9 cellular contexts compared by ENCODE assay signal in the genomic region with DNA sequence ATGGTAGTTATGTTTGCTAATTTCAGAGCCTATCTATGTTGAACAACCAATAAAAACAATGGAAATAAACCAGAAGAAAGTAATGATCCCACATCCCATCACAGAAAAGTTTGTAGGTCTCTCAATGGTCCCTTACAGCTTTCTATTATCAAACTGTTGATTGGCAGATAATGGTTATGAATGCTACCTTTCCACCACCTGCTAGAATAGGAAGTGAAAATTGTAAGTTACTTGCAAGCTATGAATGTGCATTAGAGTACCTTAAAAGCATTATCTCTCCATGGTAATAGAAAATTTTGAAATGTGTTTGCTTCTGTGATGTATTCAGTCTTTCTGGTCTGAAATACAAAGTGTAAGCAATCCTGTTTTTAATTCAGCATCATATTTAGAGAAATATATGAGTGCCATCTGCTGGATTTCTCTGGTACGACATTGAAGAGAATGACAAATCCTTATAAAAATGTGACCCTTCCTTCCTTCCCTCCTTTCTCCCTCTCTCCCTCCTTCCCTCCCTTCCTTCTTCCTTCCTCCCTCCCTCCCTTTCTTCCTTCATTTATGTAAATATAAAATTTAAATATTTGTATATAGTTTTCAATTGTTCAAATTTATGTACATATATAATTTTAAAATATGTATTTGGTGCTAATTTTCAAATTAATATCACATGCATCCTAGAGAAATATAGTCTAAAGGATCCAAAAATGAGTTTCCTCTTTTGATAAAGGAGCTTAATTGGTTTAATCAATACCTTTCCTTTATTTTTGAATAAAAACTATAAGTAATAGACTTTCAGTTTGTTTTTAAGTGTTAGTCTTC. TPM values are rescaled to one million over a fixed set of nuclear protein-coding genes. Genes with fewer than 3 reads are reported as not detected.
DNase-seq lines count a peak whose midpoint lies in the region; ATAC-seq, FAIRE-seq and TF ChIP-seq lines count a peak whose summit lies in the region.
"Had no signal": no experiment of that assay in that cellular context is flagged by ENCODE, and none has a peak within 500 bp of the region (broad histone marks: within the 10 kb centered on the region; RNA-seq: fewer than 3 reads in every experiment).

No MANE protein-coding gene starts in this region.

- H3K36me3 ChIP-seq in suprapubic skin = no peaks in the 10 kb centered on the region

- POLR2A ChIA-PET in activated CD4-positive, alpha-beta memory T cell treated with anti-CD3 and anti-CD28 coated beads for 36 hours (lab: Charles Lee) = no interaction called here

- H3K4me1 Mint-ChIP-seq in activated CD4-positive, alpha-beta memory T cell treated with anti-CD3 and anti-CD28 coated beads for 36 hours (ENCODE audit: low read depth) = no peaks in the 10 kb centered on the region
- H3K4me1 Mint-ChIP-seq: activated B cell treated with CpG ODN at 0.5 μM for 24 hours had no signal

- TF ChIP-seq EP300 in suprapubic skin (IDR thresholded peaks at IDR 0.05) = no peak

- ATAC-seq in HG02885 (IDR thresholded peaks at IDR 0.05; ENCODE audit: poor library complexity, unreplicated experiment) = peak; percentile 60
- no peak for ATAC-seq in GM21423 (IDR thresholded peaks at IDR 0.05; ENCODE audit: unreplicated experiment)

- H3K9me3 Mint-ChIP-seq in activated CD4-positive, alpha-beta memory T cell treated with anti-CD3 and anti-CD28 coated beads for 36 hours = no peaks in the 10 kb centered on the region
- H3K9me3 Mint-ChIP-seq: activated B cell treated with CpG ODN at 0.5 μM for 24 hours had no signal

- CTCF ChIA-PET in activated CD4-positive, alpha-beta memory T cell treated with anti-CD3 and anti-CD28 coated beads for 36 hours (lab: Charles Lee) = interaction anchor here (0.6 to 2.7 kb wide), 6 partner anchors 9 to 1215 kb away, joined by 3 to 10 read pairs (median 4); no protein-coding TSS in a partner anchor

- H3K4me1 ChIP-seq in suprapubic skin = no peaks in the 10 kb centered on the region

- DNase-seq in GM03348 (ENCODE audit: low spot score) (peak; percentile 25), RCC 7860 (ENCODE audit: low spot score) (peak; percentile 44), foreskin fibroblast (peak in 1 of 2 donors; percentile 54), suprapubic skin (ENCODE audit: low spot score in 2 of 2) (no peak), iPS-NIHi11 (ENCODE audit: low spot score) (no peak)
- no peak for DNase-seq in activated CD4-positive, alpha-beta memory T cell treated with anti-CD3 and anti-CD28 coated beads for 36 hours
- DNase-seq: activated B cell treated with CpG ODN at 0.5 μM for 24 hours had no signal

- WGBS in suprapubic skin = 0% methylated on average over 1 of the region's 1 CpG

- no peak for TF ChIP-seq POLR2A in suprapubic skin (IDR thresholded peaks at IDR 0.05)

- no peaks in the 10 kb centered on the region for H3K36me3 Mint-ChIP-seq in activated CD4-positive, alpha-beta memory T cell treated with anti-CD3 and anti-CD28 coated beads for 36 hours

- FAIRE-seq in RCC 7860 (lab: Jason Lieb, UNC) = peak; percentile 77

- no peaks in the 10 kb centered on the region for H3K27me3 Mint-ChIP-seq in activated CD4-positive, alpha-beta memory T cell treated with anti-CD3 and anti-CD28 coated beads for 36 hours
- H3K27me3 Mint-ChIP-seq: activated B cell treated with CpG ODN at 0.5 μM for 24 hours had no signal

- no peak overlapping the region for H3K4me3 ChIP-seq in foreskin fibroblast (ENCODE audit: low read depth in 1 of 2, low read length in 2 of 2)
- H3K4me3 ChIP-seq in suprapubic skin = no peak overlapping the region

- H3K27ac ChIP-seq in suprapubic skin = no peak overlapping the region

- TF ChIP-seq CTCF in foreskin fibroblast (IDR thresholded peaks at IDR 0.05; ENCODE audit: low read depth, low read length) (peak; percentile 47), suprapubic skin (IDR thresholded peaks at IDR 0.05) (peak; percentile 39 to 46)

- intact Hi-C loops in activated CD4-positive, alpha-beta memory T cell treated with anti-CD3 and anti-CD28 coated beads for 36 hours (cut with micrococcal nuclease) = loop anchor here (1.0 to 5.0 kb wide), 4 partner anchors 589 to 1215 kb away; no protein-coding TSS in a partner anchor

- H3K4me3 Mint-ChIP-seq in activated CD4-positive, alpha-beta memory T cell treated with anti-CD3 and anti-CD28 coated beads for 36 hours = no peak overlapping the region
- H3K4me3 Mint-ChIP-seq: activated B cell treated with CpG ODN at 0.5 μM for 24 hours had no signal

- H3K27me3 ChIP-seq in suprapubic skin = no peaks in the 10 kb centered on the region

- no peak overlapping the region for H3K27ac Mint-ChIP-seq in activated CD4-positive, alpha-beta memory T cell treated with anti-CD3 and anti-CD28 coated beads for 36 hours
- H3K27ac Mint-ChIP-seq: activated B cell treated with CpG ODN at 0.5 μM for 24 hours had no signal

- no peaks in the 10 kb centered on the region for H3K9me3 ChIP-seq in suprapubic skin

RNA-seq across cellular contexts. Expression of a gene that starts 41.4 kb away (rescaled TPM):
- 10 to 100 TPM; 27.4 to 53.9 (median 48.8) TPM for total RNA-seq in suprapubic skin
- total RNA-seq in activated CD4-positive, alpha-beta memory T cell treated with anti-CD3 and anti-CD28 coated beads for 36 hours = not detected
- total RNA-seq: activated B cell treated with CpG ODN at 0.5 μM for 24 hours had no signal

Comparison
In these comparisons a context has a peak if more than half of its experiments do, and no peak if none do; other contexts are left out.
1. DNase-seq: peak in GM03348 (single experiment) and RCC 7860 (single experiment); none in suprapubic skin (0 of 2), iPS-NIHi11 (single experiment) and activated CD4-positive, alpha-beta memory T cell treated with anti-CD3 and anti-CD28 coated beads for 36 hours (single experiment).
2. RNA of a gene that starts 41.4 kb away (total RNA-seq): 27.4 to 53.9 TPM in suprapubic skin; not detected in activated CD4-positive, alpha-beta memory T cell treated with anti-CD3 and anti-CD28 coated beads for 36 hours; every median in the first group is over 10 times any median in the second.